Comparison of ENCODE assay signal across 8 cellular contexts in the genomic region with DNA sequence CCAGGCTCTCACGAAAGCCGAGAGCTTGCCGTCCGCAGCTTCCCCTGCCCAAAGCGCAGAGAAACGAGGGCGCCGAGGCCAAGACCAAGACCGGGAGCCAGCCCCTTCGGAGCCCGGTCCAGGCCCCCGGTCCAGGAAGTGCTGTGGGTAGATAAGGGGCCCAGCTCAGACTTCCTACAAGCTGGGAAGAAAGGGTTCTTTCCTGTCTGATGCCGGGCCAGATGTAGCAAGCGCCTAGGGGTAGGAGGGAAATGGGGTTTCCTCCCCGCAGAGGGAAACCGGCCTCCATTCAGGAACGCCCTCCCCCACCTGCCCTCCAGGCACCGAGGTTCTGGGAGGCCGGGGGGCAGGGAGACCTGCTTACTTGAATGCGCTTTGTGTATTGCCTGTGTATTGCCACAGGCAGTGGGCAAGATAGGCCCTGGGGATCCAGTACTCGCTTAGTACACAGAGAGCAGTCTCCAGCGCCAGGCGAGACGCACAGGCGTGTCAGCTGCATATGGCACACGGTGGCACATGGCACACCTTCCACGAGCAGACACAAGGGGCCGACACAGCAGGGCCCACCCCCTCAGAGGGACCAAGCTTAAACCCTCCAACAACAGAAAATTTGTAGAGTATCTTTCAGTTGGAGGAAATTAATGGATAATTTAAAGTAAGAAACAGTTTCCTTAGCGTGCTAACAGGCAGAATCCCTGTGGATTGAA. TPM values are rescaled to one million over a fixed set of nuclear protein-coding genes. Genes with fewer than 3 reads are reported as not detected.
DNase-seq lines count a peak whose midpoint lies in the region; ATAC-seq and TF ChIP-seq lines count a peak whose summit lies in the region.

No MANE protein-coding gene starts in this region.

- no peaks in the 10 kb centered on the region for H3K27me3 ChIP-seq in NT2/D1 (ENCODE audit: insufficient read depth, insufficient read length)
- H3K27me3 ChIP-seq in heart right ventricle = no peaks in the 10 kb centered on the region
- peaks cover 13% of the 10 kb centered on the region for H3K27me3 ChIP-seq in skeletal muscle satellite cell (ENCODE audit: control insufficient read depth, insufficient read depth, low read length)

- H3K9ac ChIP-seq in NT2/D1 (ENCODE audit: insufficient read length, low read depth) (peak overlapping the region; percentile 88), skeletal muscle satellite cell (ENCODE audit: low read depth, low read length) (peak overlapping the region; percentile 87)

- ATAC-seq in HG02943 (IDR thresholded peaks at IDR 0.05; ENCODE audit: low read depth, unreplicated experiment) (peak; percentile 10), heart right ventricle (peak; percentile 31 to 70 (median 51)), omental fat pad (ENCODE audit: low FRiP score) (no peak)

- TF ChIP-seq CTCF in heart right ventricle (IDR thresholded peaks at IDR 0.05) = no peak
- TF ChIP-seq CTCF in omental fat pad (IDR thresholded peaks at IDR 0.05) = no peak

- intact Hi-C loops in heart right ventricle (cut with DNase I) = loop anchor here in 1 of 10 donors (2.0 kb wide), 1 partner anchor 28 kb away; no protein-coding TSS in a partner anchor

- DNase-seq in DMS79 (lab: John Stamatoyannopoulos, UW) = peak; percentile 46
- DNase-seq in NT2/D1 (ENCODE audit: low read depth, low spot score) = peak; percentile 32
- DNase-seq in activated gamma-delta T cell (lab: John Stamatoyannopoulos, UW) = peak; percentile 22
- peak in 1 of 2 donors; percentile 61 for DNase-seq in heart right ventricle
- DNase-seq in hypothalamus (lab: John Stamatoyannopoulos, UW) = no peak
- no peak for DNase-seq in omental fat pad (ENCODE audit: low spot score)

- H3K4me1 ChIP-seq in NT2/D1 (ENCODE audit: insufficient read depth, insufficient read length) (peaks cover 5% of the 10 kb centered on the region), heart right ventricle (peaks cover 16 to 78% (median 57%) of the 10 kb centered on the region in 9 donors), skeletal muscle satellite cell (ENCODE audit: control insufficient read depth, insufficient read depth, low read length) (peaks cover 24% of the 10 kb centered on the region)

- H3K36me3 ChIP-seq in NT2/D1 (ENCODE audit: insufficient read depth, insufficient read length, low read length) (peaks cover 6% of the 10 kb centered on the region), heart right ventricle (no peaks in the 10 kb centered on the region), skeletal muscle satellite cell (ENCODE audit: insufficient read depth, low read length) (no peaks in the 10 kb centered on the region)

- H3K4me2 ChIP-seq in skeletal muscle satellite cell (ENCODE audit: low read length) = peak overlapping the region; percentile 97

- H3K4me3 ChIP-seq in NT2/D1 (ENCODE audit: insufficient read length, low read depth) (peak overlapping the region; percentile 63), heart right ventricle (peak overlapping the region in 9 of 10 donors; percentile 60 to 76 (median 66)), skeletal muscle satellite cell (ENCODE audit: low read length) (peak overlapping the region; percentile 72)

- WGBS in heart right ventricle, 2 donors = 33 to 43% methylated on average over 29 of the region's 29 CpGs

- no peaks in the 10 kb centered on the region for H3K9me3 ChIP-seq in NT2/D1 (ENCODE audit: insufficient read depth, low read length)
- no peaks in the 10 kb centered on the region for H3K9me3 ChIP-seq in heart right ventricle
- H3K9me3 ChIP-seq in skeletal muscle satellite cell (replicated peaks; ENCODE audit: low read length) = no peaks in the 10 kb centered on the region

- H3K27ac ChIP-seq in heart right ventricle = peak overlapping the region; percentile 62 to 97 (median 90)

RNA-seq across cellular contexts. Expression of gene CYB561, which starts 1.0 kb away (rescaled TPM):
- 10 to 100 TPM in 4 of 10 donors, 1 to 10 TPM in 6; 5.5 to 22.8 (median 8.5) TPM for total RNA-seq in heart right ventricle
- 10 to 100 TPM in 1 of 2 donors, 1 to 10 TPM in 1; 7.8 to 12.2 TPM for polyA plus RNA-seq in heart right ventricle
- 38.4 and 40.8 TPM in 2 replicates for total RNA-seq in skeletal muscle satellite cell (2012; rRNA removed)
- total RNA-seq in omental fat pad = 10 to 100 TPM; 19.9 to 22.3 (median 20.5) TPM

RNA-seq across cellular contexts. Expression of gene ACE, which starts 29.7 kb away (rescaled TPM):
- total RNA-seq in heart right ventricle (10 to 100 TPM in 9 of 10 donors, 1 to 10 TPM in 1; 2.0 to 25.8 (median 13.2) TPM), omental fat pad (10 to 100 TPM in 2 of 4 donors, 1 to 10 TPM in 2; 4.2 to 20.2 (median 12.0) TPM)
- polyA plus RNA-seq in heart right ventricle = 10 to 100 TPM in 1 of 2 donors, 1 to 10 TPM in 1; 3.0 to 10.1 TPM
- 17.7 and 19.9 TPM in 2 replicates for total RNA-seq in skeletal muscle satellite cell (2012; rRNA removed)

Comparison
In these comparisons a context has a peak if more than half of its experiments do, and no peak if none do; other contexts are left out.
1. DNase-seq: peak in DMS79 (single experiment), NT2/D1 (single experiment) and activated gamma-delta T cell (single experiment); none in hypothalamus (0 of 51) and omental fat pad (single experiment).
2. Peak in every context shown above with its lines, with median percentiles within 50 percentile points of each other: H3K4me3 ChIP-seq.